In the genomic region with DNA sequence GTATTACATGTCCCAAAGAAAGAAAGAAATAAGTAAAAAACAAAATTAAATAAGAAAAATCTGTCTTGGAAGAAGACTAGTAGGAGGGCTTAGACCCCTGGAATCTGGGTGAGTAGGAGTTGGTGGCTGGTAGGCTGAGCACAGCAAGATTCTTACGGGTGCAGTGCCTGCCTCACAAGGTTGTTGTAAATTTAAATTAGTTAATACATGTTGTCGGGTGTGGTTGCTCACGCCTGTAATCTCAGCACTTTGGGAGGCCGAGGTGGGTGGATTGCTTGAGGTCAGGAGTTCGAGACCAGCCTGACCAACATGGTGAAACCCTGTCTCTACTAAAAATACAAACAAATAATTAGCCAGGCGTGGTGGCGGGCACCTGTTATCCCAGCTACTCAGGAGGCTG, we compare ENCODE assay signal across 5 cellular contexts. TPM values are rescaled to one million over a fixed set of nuclear protein-coding genes. Genes with fewer than 3 reads are reported as not detected.
"Had no signal": no experiment of that assay in that cellular context is flagged by ENCODE, and none has a peak within 500 bp of the region (broad histone marks: within the 10 kb centered on the region; RNA-seq: fewer than 3 reads in every experiment).

No MANE protein-coding gene starts in this region.

RNA-seq across cellular contexts. Expression of a gene that starts 13.4 kb away (rescaled TPM):
- total RNA-seq: HepG2, HT-29, HT1080, K562 had no signal
- polyA plus RNA-seq: HepG2, IgD-negative memory B cell, K562 had no signal
